In the genomic region with DNA sequence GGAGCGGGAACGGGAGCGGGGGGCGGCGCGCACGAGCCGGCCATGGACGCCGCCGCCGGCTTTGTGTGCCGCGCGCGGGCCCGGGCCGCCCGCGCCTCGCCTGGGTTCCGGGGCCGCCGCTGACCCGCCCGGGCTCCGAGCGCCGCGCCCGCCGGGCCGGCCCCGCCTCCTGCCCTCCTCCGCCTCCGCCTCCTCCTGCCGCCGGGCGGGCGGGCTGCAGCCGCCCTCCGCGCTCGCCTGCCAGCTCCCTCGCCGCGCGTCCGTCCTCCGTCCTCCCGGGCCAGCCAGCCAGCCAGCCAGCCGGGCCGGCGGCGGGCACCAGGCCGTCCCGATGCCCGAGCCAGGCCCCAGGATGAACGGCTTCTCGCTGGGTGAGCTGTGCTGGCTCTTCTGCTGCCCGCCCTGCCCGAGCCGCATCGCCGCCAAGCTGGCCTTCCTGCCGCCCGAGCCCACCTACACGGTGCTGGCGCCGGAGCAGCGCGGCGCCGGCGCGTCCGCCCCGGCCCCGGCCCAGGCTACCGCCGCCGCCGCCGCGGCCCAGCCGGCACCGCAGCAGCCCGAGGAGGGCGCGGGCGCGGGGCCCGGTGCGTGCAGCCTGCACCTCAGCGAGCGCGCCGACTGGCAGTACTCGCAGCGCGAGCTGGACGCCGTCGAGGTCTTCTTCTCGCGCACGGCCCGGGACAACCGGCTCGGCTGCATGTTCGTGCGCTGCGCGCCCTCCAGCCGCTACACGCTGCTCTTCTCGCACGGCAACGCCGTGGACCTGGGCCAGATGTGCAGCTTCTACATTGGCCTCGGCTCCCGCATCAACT, we compare ENCODE assay signal across 8 cellular contexts. TPM values are rescaled to one million over a fixed set of nuclear protein-coding genes. Genes with fewer than 3 reads are reported as not detected.
A peak's percentile ranks its signal among the peaks of the same experiment; 100 is the strongest.
DNase-seq lines count a peak whose midpoint lies in the region; ATAC-seq and TF ChIP-seq lines count a peak whose summit lies in the region.

A gene (plus strand): TSS at position 212 of the 812 bp plus-strand sequence. CDS start 120 bp downstream, at position 332.

- no peaks in the 10 kb centered on the region for H3K36me3 ChIP-seq in esophagus (ENCODE audit: control insufficient read depth in 2 of 2, insufficient read depth in 2 of 2, low read length in 1 of 2)
- no peaks in the 10 kb centered on the region for H3K36me3 ChIP-seq in mucosa of descending colon (ENCODE audit: low read depth)
- no peaks in the 10 kb centered on the region for H3K36me3 ChIP-seq in stomach smooth muscle (ENCODE audit: control insufficient read depth in 2 of 2, insufficient read depth in 2 of 2, low read length in 2 of 2)

- H3K4me3 ChIP-seq in esophagus (ENCODE audit: low read depth in 1 of 2, low read length in 2 of 2) (peak within 1 kb of the TSS; percentile 79 to 87), mucosa of descending colon (peak within 1 kb of the TSS; percentile 60), stomach smooth muscle (ENCODE audit: low read length in 2 of 2) (peak within 1 kb of the TSS; percentile 73 to 86)

- WGBS in esophagus, 2 donors: 0 to 1% methylated on average over 42 to 122 of the region's 122 CpGs

- ATAC-seq in HG02943 (IDR thresholded peaks at IDR 0.05; ENCODE audit: low read depth, unreplicated experiment) (peak; percentile 49), mucosa of descending colon (peak; percentile 79)

- DNase-seq in SIG-M5 treated with dmso at 0.1 percent for 504 hours (lab: John Stamatoyannopoulos, UW; ENCODE audit: unreplicated experiment) (peak; percentile 45), SIG-M5 (lab: John Stamatoyannopoulos, UW) (no peak), NCI-H526 treated with DMSO at 0.1 percent for 48 hours (lab: John Stamatoyannopoulos, UW) (peak; percentile 32), activated T-cell treated with anti-CD3 and anti-CD28 coated beads for 24 hours (ENCODE audit: low read depth) (peak; percentile 27), mucosa of descending colon (peak; percentile 76 to 87 (median 81))

- H3K9ac ChIP-seq in stomach smooth muscle (ENCODE audit: low read length in 2 of 2): peak within 1 kb of the TSS; percentile 59 to 74

- no peaks in the 10 kb centered on the region for H3K9me3 ChIP-seq in esophagus (ENCODE audit: control insufficient read depth in 2 of 2, insufficient read depth in 1 of 2, low read depth in 1 of 2, low read length in 1 of 2)
- H3K9me3 ChIP-seq in mucosa of descending colon: no peaks in the 10 kb centered on the region
- no peaks in the 10 kb centered on the region for H3K9me3 ChIP-seq in stomach smooth muscle (ENCODE audit: control insufficient read depth in 2 of 2, low read length in 2 of 2)

- peak within 1 kb of the TSS; percentile 87 to 95 for H3K27ac ChIP-seq in esophagus (ENCODE audit: low read depth in 2 of 2, low read length in 1 of 2)
- peak within 1 kb of the TSS; percentile 73 for H3K27ac ChIP-seq in stomach smooth muscle (ENCODE audit: low read length)

- TF ChIP-seq CTCF in mucosa of descending colon (IDR thresholded peaks at IDR 0.05): no peak

- H3K27me3 ChIP-seq in esophagus (ENCODE audit: control insufficient read depth in 1 of 2, insufficient read depth in 2 of 2, low read length in 2 of 2): no peaks in the 10 kb centered on the region
- no peaks in the 10 kb centered on the region for H3K27me3 ChIP-seq in stomach smooth muscle (ENCODE audit: control insufficient read depth in 1 of 2, insufficient read depth in 2 of 2, low read length in 2 of 2)

- no peaks in the 10 kb centered on the region for H3K4me1 ChIP-seq in esophagus (ENCODE audit: control insufficient read depth in 2 of 2, insufficient read depth in 2 of 2, low read length in 1 of 2)
- H3K4me1 ChIP-seq in mucosa of descending colon (ENCODE audit: low read depth): peaks cover 8% of the 10 kb centered on the region
- peaks cover 19% of the 10 kb centered on the region for H3K4me1 ChIP-seq in stomach smooth muscle (ENCODE audit: control insufficient read depth, insufficient read depth, low read length)

- intact Hi-C loops in mucosa of descending colon (cut with DNase I, micrococcal nuclease): no loop called here

RNA-seq across cellular contexts. Expression of the gene that starts here (rescaled TPM):
- 10 to 100 TPM; 26.6 to 27.3 TPM for polyA plus RNA-seq in esophagus
- 100 to 1,000 TPM in 2 of 3 donors, 10 to 100 TPM in 1; 84.4 to 192 (median 157) TPM for total RNA-seq in mucosa of descending colon
